In genomic region chr10:85111271-85111670, GRCh38 we compare ENCODE assay signal across 37 cellular contexts.
"Had no signal": no experiment of that assay in that cellular context is flagged by ENCODE, and none has a peak within 500 bp of the region (broad histone marks: within the 10 kb centered on the region; RNA-seq: fewer than 3 reads in every experiment).

No MANE protein-coding gene starts in this region.

- H3K36me3 ChIP-seq: adrenal gland, ascending aorta, brain microvascular endothelial cell, breast epithelium, cardiac muscle cell had no signal

- H3K36me3 Mint-ChIP-seq: activated naive CD4-positive, alpha-beta T cell treated with anti-CD3 and anti-CD28 coated beads, Interleukin-2, amount 10 ng/mL, durations not matched to agents 7 days and 5 days; activated naive CD4-positive, alpha-beta T cell treated with anti-CD3 and anti-CD28 coated beads, Interleukin-2, amount 50 U/mL, for 24 hours; activated naive CD4-positive, alpha-beta T cell treated with anti-CD3 and anti-CD28 coated beads, Interleukin-2, amount 50 U/mL, for 72 hours; activated naive CD8-positive, alpha-beta T cell; activated naive CD8-positive, alpha-beta T cell treated with anti-CD3 and anti-CD28 coated beads for 36 hours; activated naive CD8-positive, alpha-beta T cell treated with anti-CD3 and anti-CD28 coated beads, Interleukin-2, amount 10 ng/mL, durations not matched to agents 7 days and 5 days; brain had no signal

- H3K4me1 Mint-ChIP-seq: activated naive CD4-positive, alpha-beta T cell treated with anti-CD3 and anti-CD28 coated beads, Interleukin-2, amount 10 ng/mL, durations not matched to agents 7 days and 5 days; activated naive CD4-positive, alpha-beta T cell treated with anti-CD3 and anti-CD28 coated beads, Interleukin-2, amount 50 U/mL, for 24 hours; activated naive CD8-positive, alpha-beta T cell treated with anti-CD3 and anti-CD28 coated beads for 36 hours; activated naive CD8-positive, alpha-beta T cell treated with anti-CD3 and anti-CD28 coated beads, Interleukin-2, amount 10 ng/mL, durations not matched to agents 7 days and 5 days; activated naive CD8-positive, alpha-beta T cell treated with anti-CD3 and anti-CD28 coated beads, Interleukin-2, amount 50 U/mL, for 24 hours; activated T-helper 17 cell treated with anti-CD3 and anti-CD28 coated beads, Interleukin-2, amount 50 U/mL, for 72 hours; central memory CD8-positive, alpha-beta T cell had no signal

- H3K27ac ChIP-seq: adrenal gland, ascending aorta, body of pancreas, brain microvascular endothelial cell, breast epithelium, cardiac muscle cell had no signal

- H3K27ac Mint-ChIP-seq: activated naive CD4-positive, alpha-beta T cell treated with anti-CD3 and anti-CD28 coated beads for 36 hours; activated naive CD4-positive, alpha-beta T cell treated with anti-CD3 and anti-CD28 coated beads, Interleukin-2, amount 10 ng/mL, durations not matched to agents 7 days and 5 days; activated naive CD4-positive, alpha-beta T cell treated with anti-CD3 and anti-CD28 coated beads, Interleukin-2, amount 50 U/mL, for 24 hours; activated naive CD4-positive, alpha-beta T cell treated with anti-CD3 and anti-CD28 coated beads, Interleukin-2, amount 50 U/mL, for 72 hours; activated naive CD8-positive, alpha-beta T cell; activated naive CD8-positive, alpha-beta T cell treated with anti-CD3 and anti-CD28 coated beads for 36 hours; activated naive CD8-positive, alpha-beta T cell treated with anti-CD3 and anti-CD28 coated beads, Interleukin-2, amount 10 ng/mL, durations not matched to agents 7 days and 5 days; activated naive CD8-positive, alpha-beta T cell treated with anti-CD3 and anti-CD28 coated beads, Interleukin-2, amount 50 U/mL, for 24 hours; activated T-cell treated with anti-CD3 and anti-CD28 coated beads, Interleukin-2, amount 50 U/mL, for 24 hours; activated T-cell treated with anti-CD3 and anti-CD28 coated beads, Interleukin-2, amount 50 U/mL, for 72 hours; activated T-helper 1 cell treated with anti-CD3 and anti-CD28 coated beads, Interleukin-12 subunit alpha, Interleukin-12 subunit beta, Interleukin-2, Interleukin-4 antibody, amounts not matched to agents 30 ng/mL and 10 ng/mL and 1 ng/mL, durations not matched to agents 14 hours and 24 hours and 36 hours; activated T-helper 17 cell treated with anti-CD3 and anti-CD28 coated beads, Interleukin-2, amount 50 U/mL, for 72 hours; activated T-helper 2 cell treated with anti-CD3 and anti-CD28 coated beads, Interferon-gamma antibody, Interleukin-2, Interleukin-4, amounts not matched to agents 10 μg/mL and 5 μg/mL and 100 μg/mL, durations not matched to agents 14 hours and 24 hours and 36 hours; brain had no signal

- H3K4me3 Mint-ChIP-seq: activated naive CD4-positive, alpha-beta T cell treated with anti-CD3 and anti-CD28 coated beads for 36 hours; activated naive CD4-positive, alpha-beta T cell treated with anti-CD3 and anti-CD28 coated beads, Interleukin-2, amount 10 ng/mL, durations not matched to agents 7 days and 5 days; activated naive CD4-positive, alpha-beta T cell treated with anti-CD3 and anti-CD28 coated beads, Interleukin-2, amount 50 U/mL, for 24 hours; activated naive CD8-positive, alpha-beta T cell; activated naive CD8-positive, alpha-beta T cell treated with anti-CD3 and anti-CD28 coated beads for 36 hours; activated naive CD8-positive, alpha-beta T cell treated with anti-CD3 and anti-CD28 coated beads, Interleukin-2, amount 10 ng/mL, durations not matched to agents 7 days and 5 days; activated naive CD8-positive, alpha-beta T cell treated with anti-CD3 and anti-CD28 coated beads, Interleukin-2, amount 50 U/mL, for 24 hours; activated T-cell treated with anti-CD3 and anti-CD28 coated beads, Interleukin-2, amount 50 U/mL, for 24 hours; activated T-cell treated with anti-CD3 and anti-CD28 coated beads, Interleukin-2, amount 50 U/mL, for 4 hours; activated T-cell treated with anti-CD3 and anti-CD28 coated beads, Interleukin-2, amount 50 U/mL, for 72 hours; activated T-helper 1 cell treated with anti-CD3 and anti-CD28 coated beads, Interleukin-12 subunit alpha, Interleukin-12 subunit beta, Interleukin-2, Interleukin-4 antibody, amounts not matched to agents 30 ng/mL and 10 ng/mL and 1 ng/mL, durations not matched to agents 14 hours and 24 hours and 36 hours; activated T-helper 17 cell treated with anti-CD3 and anti-CD28 coated beads, Interleukin-2, amount 50 U/mL, for 72 hours; brain; central memory CD8-positive, alpha-beta T cell had no signal

- ATAC-seq: activated naive CD4-positive, alpha-beta T cell treated with anti-CD3 and anti-CD28 coated beads, Interleukin-2, amount 50 U/mL, for 72 hours; activated naive CD8-positive, alpha-beta T cell treated with anti-CD3 and anti-CD28 coated beads, Interleukin-2, amount 50 U/mL, for 24 hours; activated T-cell treated with anti-CD3 and anti-CD28 coated beads, Interleukin-2, amount 50 U/mL, for 4 hours; activated T-cell treated with anti-CD3 and anti-CD28 coated beads, Interleukin-2, amount 50 U/mL, for 72 hours; activated T-helper 17 cell treated with anti-CD3 and anti-CD28 coated beads, Interleukin-2, amount 50 U/mL, for 72 hours; body of pancreas had no signal

- H3K27me3 Mint-ChIP-seq: activated naive CD4-positive, alpha-beta T cell treated with anti-CD3 and anti-CD28 coated beads, Interleukin-2, amount 10 ng/mL, durations not matched to agents 7 days and 5 days; activated naive CD4-positive, alpha-beta T cell treated with anti-CD3 and anti-CD28 coated beads, Interleukin-2, amount 50 U/mL, for 24 hours; activated naive CD8-positive, alpha-beta T cell; activated naive CD8-positive, alpha-beta T cell treated with anti-CD3 and anti-CD28 coated beads for 36 hours; activated naive CD8-positive, alpha-beta T cell treated with anti-CD3 and anti-CD28 coated beads, Interleukin-2, amount 10 ng/mL, durations not matched to agents 7 days and 5 days; activated naive CD8-positive, alpha-beta T cell treated with anti-CD3 and anti-CD28 coated beads, Interleukin-2, amount 50 U/mL, for 24 hours; activated T-cell treated with anti-CD3 and anti-CD28 coated beads, Interleukin-2, amount 50 U/mL, for 24 hours; activated T-helper 17 cell treated with anti-CD3 and anti-CD28 coated beads, Interleukin-2, amount 50 U/mL, for 72 hours; central memory CD8-positive, alpha-beta T cell had no signal

- H3K4me3 ChIP-seq: adrenal gland, ascending aorta, body of pancreas, breast epithelium, cardiac muscle cell had no signal

- H3K9me3 ChIP-seq: adrenal gland, ascending aorta, body of pancreas, breast epithelium had no signal

- H3K27me3 ChIP-seq: adrenal gland, ascending aorta, body of pancreas, brain microvascular endothelial cell, breast epithelium, cardiac muscle cell had no signal

- DNase-seq: activated effector memory CD4-positive, alpha-beta T cell treated with anti-CD3 and anti-CD28 coated beads, Interleukin-2, amount 50 U/mL, for 16 hours; activated effector memory CD4-positive, alpha-beta T cell treated with Interleukin-2 at 50 U/mL for 16 hours; activated gamma-delta T cell; activated gamma-delta T cell treated with Interleukin-2 at 50 U/mL for 16 hours; activated naive CD4-positive, alpha-beta T cell; activated naive CD4-positive, alpha-beta T cell treated with anti-CD3 and anti-CD28 coated beads for 36 hours; activated naive CD4-positive, alpha-beta T cell treated with anti-CD3 and anti-CD28 coated beads, Interleukin-2, amount 10 ng/mL, durations not matched to agents 7 days and 5 days; activated naive CD4-positive, alpha-beta T cell treated with anti-CD3 and anti-CD28 coated beads, Interleukin-2, amount 50 U/mL, for 16 hours; activated naive CD4-positive, alpha-beta T cell treated with Interleukin-2 at 50 U/mL for 16 hours; activated naive CD8-positive, alpha-beta T cell treated with anti-CD3 and anti-CD28 coated beads for 36 hours; activated naive CD8-positive, alpha-beta T cell treated with anti-CD3 and anti-CD28 coated beads, Interleukin-2, amount 10 ng/mL, durations not matched to agents 7 days and 5 days; activated naive CD8-positive, alpha-beta T cell treated with anti-CD3 and anti-CD28 coated beads, Interleukin-2, amount 50 U/mL, for 24 hours; activated T-cell treated with anti-CD3 and anti-CD28 coated beads, Interleukin-2, amount 50 U/mL, for 24 hours; activated T-cell treated with anti-CD3 and anti-CD28 coated beads, Interleukin-2, amount 50 U/mL, for 4 hours; activated T-cell treated with anti-CD3 and anti-CD28 coated beads, Interleukin-2, amount 50 U/mL, for 48 hours; activated T-cell treated with anti-CD3 and anti-CD28 coated beads, Interleukin-2, amount 50 U/mL, for 72 hours; adrenal gland; amniotic stem cell; amygdala; anterior cingulate cortex; aorta; body of pancreas; brain microvascular endothelial cell; caudate nucleus; central memory CD4-positive, alpha-beta T cell; cerebellar nuclear complex had no signal

- H3K4me1 ChIP-seq: ascending aorta, body of pancreas, breast epithelium had no signal
